In genomic region chr2:29343830-29344229, GRCh38 we compare ENCODE assay signal across 31 cellular contexts.
DNase-seq lines count a peak whose midpoint lies in the region; ATAC-seq, FAIRE-seq and TF ChIP-seq lines count a peak whose summit lies in the region.
"Had no signal": no experiment of that assay in that cellular context is flagged by ENCODE, and none has a peak within 500 bp of the region (broad histone marks: within the 10 kb centered on the region; RNA-seq: fewer than 3 reads in every experiment).

No MANE protein-coding gene starts in this region.

- no peak overlapping the region for H2BK5ac ChIP-seq in H9 (ENCODE audit: insufficient read length, low read length)

- no peak overlapping the region for H3K56ac ChIP-seq in H9 (ENCODE audit: insufficient read length, low read depth, low read length)

- H3T11ph ChIP-seq in H9 (ENCODE audit: low read length), result no peak overlapping the region

- no peaks in the 10 kb centered on the region for H3K36me3 Mint-ChIP-seq in Calu3 (ENCODE audit: insufficient read depth, unreplicated experiment)
- H3K36me3 Mint-ChIP-seq in H9 (ENCODE audit: insufficient read depth in 1 of 3, low read depth in 3 of 3), result no peaks in the 10 kb centered on the region
- H3K36me3 Mint-ChIP-seq: mesothelial cell of epicardium; naive B cell; stimulated activated effector memory CD8-positive, alpha-beta T cell treated with anti-CD3 and anti-CD28 coated beads, Interleukin-12 subunit alpha, Interleukin-12 subunit beta, amount 100 ng/mL, for 72 hours had no signal

- no peaks in the 10 kb centered on the region for H3K36me3 ChIP-seq in Panc1 (ENCODE audit: control insufficient read depth, insufficient read depth, low read length)
- H3K36me3 ChIP-seq in pancreas, result no peaks in the 10 kb centered on the region
- H3K36me3 ChIP-seq: cardiac muscle cell, MG63, prostate gland, tibial nerve had no signal

- no peak overlapping the region for H4K8ac ChIP-seq in H9 (replicated peaks; ENCODE audit: insufficient read length, low read depth, low read length)

- no peak for FAIRE-seq in pancreas (lab: Jason Lieb, UNC)
- FAIRE-seq: A549, astrocyte, GM19239 had no signal

- no peak overlapping the region for H2AK5ac ChIP-seq in H9 (ENCODE audit: insufficient read length, low read length)

- no TSS peak for BruUV-seq in Calu3 (replicated peaks; lab: Mats Ljungman, UMichigan)
- BruUV-seq in Panc1 (replicated peaks; lab: Mats Ljungman, UMichigan), result no TSS peak

- H4K20me1 ChIP-seq in H9 (ENCODE audit: control insufficient read depth, insufficient read depth, insufficient read length), result no peaks in the 10 kb centered on the region

- no peak overlapping the region for H3K9ac ChIP-seq in H9 (ENCODE audit: extremely low read depth, insufficient read length, low read length)

- H3K4me1 Mint-ChIP-seq in Calu3 (ENCODE audit: low read depth, unreplicated experiment) (no peaks in the 10 kb centered on the region), H9 (peaks cover 2 to 6% of the 10 kb centered on the region in 2 experiments; a peak in 2 of 4 replicates)
- H3K4me1 Mint-ChIP-seq: mesothelial cell of epicardium; naive B cell; stimulated activated effector memory CD8-positive, alpha-beta T cell treated with anti-CD3 and anti-CD28 coated beads, Interleukin-12 subunit alpha, Interleukin-12 subunit beta, amount 100 ng/mL, for 72 hours had no signal

- H4K91ac ChIP-seq in H9 (ENCODE audit: insufficient read length, low read depth, low read length), result no peak overlapping the region

- H3K9me3 Mint-ChIP-seq in Calu3 (ENCODE audit: low read depth, unreplicated experiment) (no peaks in the 10 kb centered on the region), H9 (no peaks in the 10 kb centered on the region; a peak in 1 of 5 replicates)
- H3K9me3 Mint-ChIP-seq: activated T-cell treated with anti-CD3 and anti-CD28 coated beads, Interleukin-2, amount 50 U/mL, for 24 hours; CD4-positive, alpha-beta T cell; mesothelial cell of epicardium; naive B cell; stimulated activated effector memory CD8-positive, alpha-beta T cell treated with anti-CD3 and anti-CD28 coated beads, Interleukin-12 subunit alpha, Interleukin-12 subunit beta, amount 100 ng/mL, for 72 hours had no signal

- H2BK120ac ChIP-seq in H9 (ENCODE audit: low read depth, low read length, poor library complexity, severe bottlenecking), result no peak overlapping the region

- no peak overlapping the region for H3K14ac ChIP-seq in H9 (ENCODE audit: insufficient read depth, low read length)

- in situ Hi-C loops in Panc1 (cut with HindIII; ENCODE audit: low pct_unique_long_range_greater_than_20kb, low sequenced_read_pairs), result no loop called here

- CTCF ChIA-PET in Calu3 (lab: Charles Lee), result no interaction called here
- CTCF ChIA-PET in Panc1 (lab: Charles Lee), result no interaction called here

- H3K4me1 ChIP-seq in H9 (ENCODE audit: insufficient read depth, low read length) (no peaks in the 10 kb centered on the region), Panc1 (ENCODE audit: control insufficient read depth, insufficient read depth, low read length) (no peaks in the 10 kb centered on the region), foreskin keratinocyte (no peaks in the 10 kb centered on the region), pancreas (no peaks in the 10 kb centered on the region)
- H3K4me1 ChIP-seq: A549, prostate gland, tibial nerve had no signal

- no peaks in the 10 kb centered on the region for H3K79me2 ChIP-seq in H9 (ENCODE audit: insufficient read depth, low read length)

- H3K27ac ChIP-seq in H9 (ENCODE audit: insufficient read length, low read depth, low read length) (no peak overlapping the region), Panc1 (ENCODE audit: low read length) (no peak overlapping the region), foreskin keratinocyte (no peak overlapping the region), pancreas (no peak overlapping the region)
- H3K27ac ChIP-seq: A549, cardiac muscle cell, prostate gland, tibial nerve, VCaP had no signal

- H3K9me3 ChIP-seq in H9 (ENCODE audit: control insufficient read depth, low read depth, low read length), result no peaks in the 10 kb centered on the region
- no peaks in the 10 kb centered on the region for H3K9me3 ChIP-seq in Panc1 (ENCODE audit: control insufficient read depth, insufficient read depth, low read depth, low read length)
- no peaks in the 10 kb centered on the region for H3K9me3 ChIP-seq in pancreas
- H3K9me3 ChIP-seq: A549, MG63, prostate gland, tibial nerve had no signal

- no peak overlapping the region for H2AFZ ChIP-seq in H9 (ENCODE audit: low read length)

- H3K27me3 Mint-ChIP-seq in Calu3 (ENCODE audit: unreplicated experiment) (peaks cover 100% of the 10 kb centered on the region), H9 (ENCODE audit: low read depth) (peaks cover 6% of the 10 kb centered on the region)

- no peaks in the 10 kb centered on the region for H3K79me1 ChIP-seq in H9 (ENCODE audit: insufficient read depth, low read depth, low read length, poor library complexity, severe bottlenecking)

- no peak overlapping the region for H3K4me3 Mint-ChIP-seq in Calu3 (ENCODE audit: low read depth, unreplicated experiment)
- no peak overlapping the region for H3K4me3 Mint-ChIP-seq in H9
- H3K4me3 Mint-ChIP-seq: activated T-cell treated with anti-CD3 and anti-CD28 coated beads, Interleukin-2, amount 50 U/mL, for 24 hours; CD4-positive, alpha-beta T cell; mesothelial cell of epicardium; naive B cell; stimulated activated effector memory CD8-positive, alpha-beta T cell treated with anti-CD3 and anti-CD28 coated beads, Interleukin-12 subunit alpha, Interleukin-12 subunit beta, amount 100 ng/mL, for 72 hours had no signal

- H2BK20ac ChIP-seq in H9 (ENCODE audit: low read depth, low read length, poor library complexity, severe bottlenecking), result no peak overlapping the region

- H3K23ac ChIP-seq in H9 (ENCODE audit: insufficient read length, low read depth, low read length), result no peak overlapping the region

- intact Hi-C loops in Calu3 (cut with micrococcal nuclease; ENCODE audit: unreplicated experiment), result no loop called here
- intact Hi-C loops in Panc1 (cut with micrococcal nuclease; ENCODE audit: unreplicated experiment), result no loop called here
- intact Hi-C loops in pancreas (cut with DNase I), result no loop called here

- no peak overlapping the region for H2BK15ac ChIP-seq in H9 (ENCODE audit: low read depth, low read length)

- DNase-seq in Calu3 (no peak), H9 (no peak), Panc1 (ENCODE audit: low read depth, low spot score) (no peak), foreskin keratinocyte (no peak), anterior cingulate cortex (lab: John Stamatoyannopoulos, UW) (no peak), pancreas (no peak)
- no peak for DNase-seq in stimulated activated CD4-positive, alpha-beta T cell treated with anti-CD3 and anti-CD28 coated beads, Interleukin-2, amount 100 ng/mL, for 24 hours
- no peak for DNase-seq in activated CD4-positive, alpha-beta T cell treated with anti-CD3 and anti-CD28 coated beads, Interleukin-2, amount 50 U/mL, for 48 hours
- DNase-seq: activated CD4-positive, alpha-beta T cell treated with anti-CD3 and anti-CD28 coated beads, Interleukin-2, amount 50 U/mL, for 1 hour; activated T-cell treated with anti-CD3 and anti-CD28 coated beads, Interleukin-2, amount 50 U/mL, for 24 hours; CD4-positive, alpha-beta T cell; cortex of kidney; effector memory CD4-positive, alpha-beta T cell; GOT3; islet precursor cell; KBM-7; MG63; naive B cell; NCI-H1105; NCI-H187 treated with DMSO at 0.1 percent for 48 hours; SHP77; T1000 had no signal

- POLR2A ChIA-PET in Panc1 (lab: Charles Lee), result no interaction called here

- no peak overlapping the region for H4K5ac ChIP-seq in H9 (ENCODE audit: insufficient read length, low read depth, low read length)

- H2BK12ac ChIP-seq in H9 (ENCODE audit: insufficient read length, low read depth, low read length), result no peak overlapping the region

- TF ChIP-seq CTCF in Calu3 (IDR thresholded peaks at IDR 0.05; ENCODE audit: unreplicated experiment), result peak; percentile 29
- peak; percentile 36; the same call in 1 of the 3 replicates for TF ChIP-seq CTCF in H9 (conservative IDR thresholded peaks at IDR 0.05)
- TF ChIP-seq CTCF in Panc1 (IDR thresholded peaks at IDR 0.05), result peak; percentile 25; the same call in 1 of the 2 replicates
- TF ChIP-seq CTCF in foreskin keratinocyte (conservative IDR thresholded peaks at IDR 0.05), result peak; percentile 50
- no peak for TF ChIP-seq CTCF in pancreas (IDR thresholded peaks at IDR 0.05)

- ATAC-seq in Panc1 (no peak; the same call in 1 of the 2 replicates), foreskin keratinocyte (no peak), pancreas (no peak)
- ATAC-seq: stimulated activated effector memory CD8-positive, alpha-beta T cell treated with anti-CD3 and anti-CD28 coated beads, Interleukin-12 subunit alpha, Interleukin-12 subunit beta, amount 100 ng/mL, for 72 hours had no signal

- H3K23me2 ChIP-seq in H9 (ENCODE audit: insufficient read length, low read depth, low read length, poor library complexity, severe bottlenecking), result no peaks in the 10 kb centered on the region

- H3K27me3 ChIP-seq in H9 (ENCODE audit: insufficient read depth, low read length) (no peaks in the 10 kb centered on the region), Panc1 (ENCODE audit: control insufficient read depth, insufficient read depth, low read length) (peaks cover 14% of the 10 kb centered on the region), foreskin keratinocyte (peaks cover 48% of the 10 kb centered on the region), pancreas (no peaks in the 10 kb centered on the region)
- H3K27me3 ChIP-seq: cardiac muscle cell, MG63, tibial nerve had no signal

- H3K27ac Mint-ChIP-seq in Calu3 (ENCODE audit: unreplicated experiment) (no peak overlapping the region), H9 (peak overlapping the region in 1 of 3 experiments; percentile 40; a peak in 1 of 7 replicates)
- H3K27ac Mint-ChIP-seq: activated T-cell treated with anti-CD3 and anti-CD28 coated beads, Interleukin-2, amount 50 U/mL, for 24 hours; CD4-positive, alpha-beta T cell; mesothelial cell of epicardium; naive B cell; stimulated activated effector memory CD8-positive, alpha-beta T cell treated with anti-CD3 and anti-CD28 coated beads, Interleukin-12 subunit alpha, Interleukin-12 subunit beta, amount 100 ng/mL, for 72 hours had no signal

- no peak overlapping the region for H3K4ac ChIP-seq in H9 (ENCODE audit: low read depth, low read length)

- no peak overlapping the region for H3K4me2 ChIP-seq in H9 (ENCODE audit: insufficient read depth, insufficient read length, low read length)
- H3K4me2 ChIP-seq: A549 had no signal

- H3K18ac ChIP-seq in H9 (ENCODE audit: insufficient read length, low read depth, low read length), result no peak overlapping the region

- H3K4me3 ChIP-seq in Panc1 (ENCODE audit: low read depth in 2 of 2, low read length in 2 of 2), result no peak overlapping the region
- no peak overlapping the region for H3K4me3 ChIP-seq in pancreas
- H3K4me3 ChIP-seq: A549, cardiac muscle cell, MG63, prostate gland, tibial nerve had no signal

Comparison
In these comparisons a context has a peak if more than half of its experiments do, and no peak if none do; other contexts are left out.
1. CTCF ChIP-seq: peak in Calu3 (single experiment), H9 (single experiment), Panc1 (single experiment) and foreskin keratinocyte (single experiment); none in pancreas (0 of 4).